Comparison of ENCODE assay signal across 11 cellular contexts in the genomic region with DNA sequence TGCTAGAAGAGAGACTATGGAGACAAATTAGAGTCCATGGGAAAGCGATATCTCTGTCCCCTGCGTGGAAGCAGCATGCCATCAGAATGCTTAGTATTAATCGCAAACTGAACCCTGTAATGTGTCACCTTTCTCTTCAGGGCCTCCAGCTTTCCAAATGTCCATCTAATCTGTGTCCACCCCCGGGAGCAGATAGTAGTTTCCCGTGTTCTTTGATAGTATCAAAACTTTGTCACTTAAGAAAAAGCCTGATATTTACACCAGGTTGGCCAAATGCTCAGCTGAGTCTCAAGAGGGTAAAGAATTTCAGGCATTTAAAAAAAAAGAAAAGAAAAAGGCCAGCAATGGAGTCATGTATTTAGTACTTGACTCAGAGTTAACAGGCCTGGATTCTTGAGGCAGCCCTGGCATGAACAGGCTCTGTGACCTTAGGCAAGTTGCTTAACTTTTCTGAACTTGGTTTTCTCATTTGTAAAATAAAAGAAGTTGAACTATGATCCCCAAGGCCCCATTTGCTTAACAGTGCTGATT. TPM values are rescaled to one million over a fixed set of nuclear protein-coding genes. Genes with fewer than 3 reads are reported as not detected.
DNase-seq lines count a peak whose midpoint lies in the region; ATAC-seq and TF ChIP-seq lines count a peak whose summit lies in the region.
"Had no signal": no experiment of that assay in that cellular context is flagged by ENCODE, and none has a peak within 500 bp of the region (broad histone marks: within the 10 kb centered on the region; RNA-seq: fewer than 3 reads in every experiment).

No MANE protein-coding gene starts in this region.

- no peaks in the 10 kb centered on the region for H3K79me2 ChIP-seq in OCI-LY3 (ENCODE audit: low read length)

- ATAC-seq in HG02840 (IDR thresholded peaks at IDR 0.05; ENCODE audit: low FRiP score, unreplicated experiment) (no peak), HG03439 (IDR thresholded peaks at IDR 0.05; ENCODE audit: unreplicated experiment) (no peak)

- H3K27me3 Mint-ChIP-seq in osteocyte (ENCODE audit: unreplicated experiment): no peaks in the 10 kb centered on the region

- H2AFZ ChIP-seq in OCI-LY3 (ENCODE audit: low read depth, low read length): peak overlapping the region; percentile 92

- H3K9me3 Mint-ChIP-seq in osteocyte (ENCODE audit: unreplicated experiment): no peaks in the 10 kb centered on the region
- H3K9me3 Mint-ChIP-seq: activated naive CD4-positive, alpha-beta T cell treated with anti-CD3 and anti-CD28 coated beads, Interleukin-2, amount 10 ng/mL, durations not matched to agents 7 days and 5 days; stimulated activated naive CD8-positive, alpha-beta T cell treated with anti-CD3 and anti-CD28 coated beads, Interleukin-15, Interleukin-2, amounts not matched to agents 100 ng/mL and 50 ng/mL, for 24 hours had no signal

- H3K4me3 ChIP-seq in OCI-LY3 (ENCODE audit: low read length): peak overlapping the region; percentile 71
- no peak overlapping the region for H3K4me3 ChIP-seq in fibroblast of mammary gland (ENCODE audit: control insufficient read depth, low read depth, low read length)

- H3K36me3 ChIP-seq in OCI-LY3 (replicated peaks; ENCODE audit: low read depth, low read length): no peaks in the 10 kb centered on the region

- H3K36me3 Mint-ChIP-seq in osteocyte (ENCODE audit: unreplicated experiment): no peaks in the 10 kb centered on the region

- H3K27me3 ChIP-seq in OCI-LY3 (ENCODE audit: low read depth, low read length): no peaks in the 10 kb centered on the region

- H3K4me3 Mint-ChIP-seq in osteocyte (ENCODE audit: unreplicated experiment): peak overlapping the region; percentile 67
- H3K4me3 Mint-ChIP-seq: activated naive CD4-positive, alpha-beta T cell treated with anti-CD3 and anti-CD28 coated beads, Interleukin-2, amount 10 ng/mL, durations not matched to agents 7 days and 5 days; stimulated activated naive CD8-positive, alpha-beta T cell treated with anti-CD3 and anti-CD28 coated beads, Interleukin-15, Interleukin-2, amounts not matched to agents 100 ng/mL and 50 ng/mL, for 24 hours had no signal

- H4K20me1 ChIP-seq in OCI-LY3 (ENCODE audit: insufficient read depth, low read length): no peaks in the 10 kb centered on the region

- H3K9me3 ChIP-seq in OCI-LY3 (ENCODE audit: insufficient read depth, low read length): no peaks in the 10 kb centered on the region

- DNase-seq in EL (peak; percentile 60), fibroblast of mammary gland (ENCODE audit: low read depth) (peak; percentile 51), osteocyte (ENCODE audit: extremely low spot score, unreplicated experiment) (no peak), MV-4-11 (lab: John Stamatoyannopoulos, UW) (no peak), mesenteric fat pad (ENCODE audit: low spot score) (no peak)
- DNase-seq: activated naive CD4-positive, alpha-beta T cell treated with anti-CD3 and anti-CD28 coated beads, Interleukin-2, amount 10 ng/mL, durations not matched to agents 7 days and 5 days; NCI-H2081 had no signal

- H3K4me1 Mint-ChIP-seq in osteocyte (ENCODE audit: unreplicated experiment): peaks cover 31% of the 10 kb centered on the region

- H3K27ac Mint-ChIP-seq in osteocyte (ENCODE audit: unreplicated experiment): peak overlapping the region; percentile 88
- H3K27ac Mint-ChIP-seq: activated naive CD4-positive, alpha-beta T cell treated with anti-CD3 and anti-CD28 coated beads, Interleukin-2, amount 10 ng/mL, durations not matched to agents 7 days and 5 days; stimulated activated naive CD8-positive, alpha-beta T cell treated with anti-CD3 and anti-CD28 coated beads, Interleukin-15, Interleukin-2, amounts not matched to agents 100 ng/mL and 50 ng/mL, for 24 hours had no signal

- H3K4me1 ChIP-seq in OCI-LY3 (ENCODE audit: low read length): peaks cover 29% of the 10 kb centered on the region

- no peak for TF ChIP-seq CTCF in OCI-LY3 (IDR thresholded peaks at IDR 0.05; ENCODE audit: low read depth, low read length)
- TF ChIP-seq CTCF in fibroblast of mammary gland (conservative IDR thresholded peaks at IDR 0.05; ENCODE audit: control insufficient read depth, insufficient read depth, low read depth, low read length): no peak
- TF ChIP-seq CTCF in osteocyte (IDR thresholded peaks at IDR 0.05): no peak

- no peak overlapping the region for H3K27ac ChIP-seq in OCI-LY3 (ENCODE audit: low read length)

- H3K4me2 ChIP-seq in OCI-LY3 (ENCODE audit: low read length): peak overlapping the region; percentile 87

- H3K9ac ChIP-seq in OCI-LY3 (ENCODE audit: low read length): peak overlapping the region; percentile 54

RNA-seq across cellular contexts. Expression of a gene that starts 10.4 kb away (rescaled TPM):
- total RNA-seq in osteocyte (0.83 and 0.84 TPM in 2 replicates), mesenteric fat pad (22.2 TPM)

Comparison
In these comparisons a context has a peak if more than half of its experiments do, and no peak if none do; other contexts are left out.
1. DNase-seq: peak in EL (single experiment) and fibroblast of mammary gland (single experiment); none in osteocyte (single experiment), MV-4-11 (single experiment) and mesenteric fat pad (single experiment).
2. RNA of a gene that starts 10.4 kb away (total RNA-seq): 22.2 TPM in mesenteric fat pad (single experiment); 0.83 to 0.84 TPM in osteocyte; every median in the first group is over 10 times any median in the second.